Comparison of ENCODE assay signal across 1 cellular context in genomic region chr15:67090297-67091072, GRCh38.
TF ChIP-seq lines count a peak whose summit lies in the region.

No MANE protein-coding gene starts in this region.

TF ChIP-seq in HCT116, 20 proteins besides CTCF, POLR2A, EP300 and RAD21:
- TF ChIP-seq ZFX (IDR thresholded peaks at IDR 0.05) (no peak), ELF1 (IDR thresholded peaks at IDR 0.05; ENCODE audit: borderline replicate concordance, low read depth) (no peak), SRF (IDR thresholded peaks at IDR 0.05; ENCODE audit: low read depth) (no peak), YY1 (IDR thresholded peaks at IDR 0.05; ENCODE audit: extremely low read depth, insufficient replicate concordance, low read depth, low read length) (no peak), ZBTB33 (IDR thresholded peaks at IDR 0.05; ENCODE audit: extremely low read depth, insufficient replicate concordance, low read length) (no peak), SP1 (IDR thresholded peaks at IDR 0.05; ENCODE audit: low read depth) (no peak), TCF7L2 (IDR thresholded peaks at IDR 0.05; ENCODE audit: borderline replicate concordance, extremely low read depth, insufficient read depth, insufficient read length) (no peak), FOSL1 (IDR thresholded peaks at IDR 0.05; ENCODE audit: low read depth) (no peak), EZH2phosphoT487 (IDR thresholded peaks at IDR 0.05; ENCODE audit: borderline replicate concordance) (no peak), POLR2AphosphoS5 (IDR thresholded peaks at IDR 0.05; ENCODE audit: low read depth, low read length) (no peak), ZNF274 (IDR thresholded peaks at IDR 0.05; ENCODE audit: low read depth, low read length) (no peak), EZH2 (IDR thresholded peaks at IDR 0.05) (no peak)
